In the genomic region with DNA sequence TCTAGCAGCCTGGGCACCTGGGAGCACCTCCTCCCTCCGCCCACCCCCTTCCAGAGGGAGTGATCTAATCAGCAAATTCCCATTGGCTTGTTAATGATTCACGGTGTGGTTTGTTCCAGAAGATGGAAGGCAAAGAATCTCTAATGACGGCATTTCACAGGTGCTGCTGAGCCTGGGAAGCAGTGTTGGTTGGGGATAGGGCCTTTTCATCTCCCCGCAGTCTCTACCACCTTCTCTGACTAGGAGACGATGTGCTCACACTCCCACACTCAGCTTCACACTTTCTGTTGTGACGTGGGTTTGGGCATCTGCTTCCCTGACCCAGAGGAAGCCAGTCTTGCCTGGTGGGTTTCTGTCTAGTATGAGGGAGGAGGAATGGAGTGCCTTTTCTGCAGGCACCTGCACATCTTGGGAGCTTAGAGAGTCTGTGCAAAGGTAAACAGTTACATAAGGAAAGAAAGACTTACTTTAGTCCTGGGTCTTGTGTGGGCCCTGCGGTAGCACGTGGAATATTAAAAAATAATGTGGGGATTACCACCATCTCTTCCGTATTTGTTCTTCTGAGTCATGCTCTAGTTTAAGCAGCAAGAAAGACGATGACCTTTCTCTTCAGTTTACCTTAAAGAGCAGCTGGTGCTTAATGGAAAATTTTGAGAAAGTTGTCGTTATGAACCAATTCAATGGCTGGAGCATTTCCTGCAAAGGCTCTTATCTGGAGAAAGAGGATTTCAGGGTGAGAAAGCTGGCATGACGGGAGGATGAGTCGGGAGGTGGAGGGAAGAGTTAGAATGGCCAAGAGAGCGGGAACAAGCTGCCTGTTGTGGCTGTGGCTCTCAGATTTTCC, we compare ENCODE assay signal across 14 cellular contexts.
DNase-seq lines count a peak whose midpoint lies in the region; ATAC-seq, FAIRE-seq and TF ChIP-seq lines count a peak whose summit lies in the region.
"Had no signal": no experiment of that assay in that cellular context is flagged by ENCODE, and none has a peak within 500 bp of the region (broad histone marks: within the 10 kb centered on the region; RNA-seq: fewer than 3 reads in every experiment).

No MANE protein-coding gene starts in this region.

- H3K18ac ChIP-seq in mesenchymal stem cell (ENCODE audit: low read depth in 1 of 2, low read length in 2 of 2), result peak overlapping the region; percentile 40 to 83

- ATAC-seq in naive thymus-derived CD4-positive, alpha-beta T cell, result no peak
- ATAC-seq: activated T-cell treated with anti-CD3 and anti-CD28 coated beads, Interleukin-2, amount 50 U/mL, for 4 hours had no signal

- peak overlapping the region in 10 of 11 experiments; percentile 15 to 92 (median 64); a peak in 19 of 22 replicates for H3K4me2 ChIP-seq in BLaER1 treated with 17β-estradiol and CSF1 and Interleukin-3, amounts not matched to agents 10 nM and 100 nM
- no peak overlapping the region for H3K4me2 ChIP-seq in mesenchymal stem cell (ENCODE audit: low read length, poor library complexity, severe bottlenecking)

- intact Hi-C loops in ascending aorta (cut with DNase I), result no loop called here
- intact Hi-C loops in naive thymus-derived CD4-positive, alpha-beta T cell (cut with micrococcal nuclease), result no loop called here

- peak overlapping the region; percentile 2 for H2BK120ac ChIP-seq in mesenchymal stem cell (ENCODE audit: low read depth, low read length)

- no peak for TF ChIP-seq CTCF in ascending aorta (IDR thresholded peaks at IDR 0.05)

- no peaks in the 10 kb centered on the region for H3K9me3 ChIP-seq in BLaER1 treated with 17β-estradiol and CSF1 and Interleukin-3, amounts not matched to agents 10 nM and 100 nM (replicated peaks in 1 of 11)
- no peaks in the 10 kb centered on the region for H3K9me3 ChIP-seq in ascending aorta
- H3K9me3 ChIP-seq in mesenchymal stem cell (ENCODE audit: control insufficient read depth, low read length), result no peaks in the 10 kb centered on the region
- no peaks in the 10 kb centered on the region for H3K9me3 ChIP-seq in naive thymus-derived CD4-positive, alpha-beta T cell (ENCODE audit: control insufficient read depth in 2 of 3, low read length in 3 of 3)
- H3K9me3 ChIP-seq: Peyer's patch had no signal

- no peak overlapping the region for H3K27ac ChIP-seq in BLaER1 treated with 17β-estradiol and CSF1 and Interleukin-3, amounts not matched to agents 10 nM and 100 nM
- H3K27ac ChIP-seq in ascending aorta (peak overlapping the region; percentile 55 to 59), mesenchymal stem cell (ENCODE audit: low read length, poor library complexity, severe bottlenecking) (peak overlapping the region; percentile 94)
- H3K27ac ChIP-seq in naive thymus-derived CD4-positive, alpha-beta T cell (ENCODE audit: low read depth, low read length), result no peak overlapping the region
- H3K27ac ChIP-seq: brain microvascular endothelial cell, Peyer's patch had no signal

- DNase-seq in HTR-8/SVneo (ENCODE audit: insufficient read length, low spot score), result no peak
- no peak for DNase-seq in ascending aorta (ENCODE audit: low spot score in 2 of 2)
- peak; percentile 69 for DNase-seq in mesenchymal stem cell
- DNase-seq in NCI-H2171 treated with DMSO at 0.1 percent for 48 hours (lab: John Stamatoyannopoulos, UW), result no peak
- DNase-seq in naive thymus-derived CD4-positive, alpha-beta T cell, result no peak
- no peak for DNase-seq in stimulated activated CD4-positive, alpha-beta T cell treated with anti-CD3 and anti-CD28 coated beads, Interleukin-2, amount 100 ng/mL, for 24 hours
- no peak for DNase-seq in hepatic stellate cell (ENCODE audit: low spot score)
- DNase-seq: activated T-cell treated with anti-CD3 and anti-CD28 coated beads, Interleukin-2, amount 50 U/mL, for 4 hours; brain microvascular endothelial cell; CD8-positive, alpha-beta memory T cell; NCI-H187; nucleus accumbens; Peyer's patch had no signal

- H3K9me3 Mint-ChIP-seq in naive thymus-derived CD4-positive, alpha-beta T cell, result no peaks in the 10 kb centered on the region
- H3K9me3 Mint-ChIP-seq: activated T-cell treated with anti-CD3 and anti-CD28 coated beads, Interleukin-2, amount 50 U/mL, for 4 hours had no signal

- peak overlapping the region; percentile 9 for H4K91ac ChIP-seq in mesenchymal stem cell (ENCODE audit: low read length)

- H3K4ac ChIP-seq in mesenchymal stem cell (ENCODE audit: low read depth in 1 of 2, low read length in 2 of 2), result peak overlapping the region in 1 of 2 experiments; percentile 29

- H3K4me1 Mint-ChIP-seq in naive thymus-derived CD4-positive, alpha-beta T cell, result peaks cover 0 to 2% (median 0%) of the 10 kb centered on the region in 7 donors
- H3K4me1 Mint-ChIP-seq: CD8-positive, alpha-beta memory T cell had no signal

- peak overlapping the region; percentile 59 for H2AK5ac ChIP-seq in mesenchymal stem cell (ENCODE audit: low read length, severe bottlenecking)

- H3K79me1 ChIP-seq in mesenchymal stem cell (replicated peaks; ENCODE audit: low read length, poor library complexity, severe bottlenecking), result no peaks in the 10 kb centered on the region

- H3K14ac ChIP-seq in mesenchymal stem cell (ENCODE audit: low read length in 2 of 2), result no peak overlapping the region

- no peaks in the 10 kb centered on the region for H3K36me3 ChIP-seq in BLaER1 treated with 17β-estradiol and CSF1 and Interleukin-3, amounts not matched to agents 10 nM and 100 nM
- no peaks in the 10 kb centered on the region for H3K36me3 ChIP-seq in ascending aorta
- no peaks in the 10 kb centered on the region for H3K36me3 ChIP-seq in mesenchymal stem cell (ENCODE audit: control insufficient read depth in 1 of 2, insufficient read depth in 2 of 2, low read depth in 1 of 2, low read length in 2 of 2)
- no peaks in the 10 kb centered on the region for H3K36me3 ChIP-seq in naive thymus-derived CD4-positive, alpha-beta T cell (ENCODE audit: control insufficient read depth in 2 of 3, insufficient read depth in 3 of 3, low read length in 3 of 3)
- H3K36me3 ChIP-seq: brain microvascular endothelial cell, Peyer's patch had no signal

- peak overlapping the region; percentile 44 for H2BK15ac ChIP-seq in mesenchymal stem cell (ENCODE audit: low read depth, poor library complexity, severe bottlenecking)

- H4K20me1 ChIP-seq in BLaER1 treated with 17β-estradiol and CSF1 and Interleukin-3, amounts not matched to agents 10 nM and 100 nM, result no peaks in the 10 kb centered on the region

- no peak overlapping the region for H3K4me3 Mint-ChIP-seq in naive thymus-derived CD4-positive, alpha-beta T cell
- H3K4me3 Mint-ChIP-seq: activated T-cell treated with anti-CD3 and anti-CD28 coated beads, Interleukin-2, amount 50 U/mL, for 4 hours; CD8-positive, alpha-beta memory T cell had no signal

- 0 out of 22 replicates have a peak, but pooled peaks cover 0 to 4% (median 0%) of the 10 kb centered on the region in 11 experiments for H3K27me3 ChIP-seq in BLaER1 treated with 17β-estradiol and CSF1 and Interleukin-3, amounts not matched to agents 10 nM and 100 nM
- H3K27me3 ChIP-seq in ascending aorta, result no peaks in the 10 kb centered on the region
- H3K27me3 ChIP-seq in mesenchymal stem cell (ENCODE audit: control insufficient read depth in 1 of 2, insufficient read depth in 1 of 2, low read length in 2 of 2), result peaks cover 0 to 35% of the 10 kb centered on the region in 2 experiments
- no peaks in the 10 kb centered on the region for H3K27me3 ChIP-seq in naive thymus-derived CD4-positive, alpha-beta T cell (ENCODE audit: control insufficient read depth in 2 of 2, insufficient read depth in 2 of 2, low read length in 2 of 2)
- H3K27me3 ChIP-seq: brain microvascular endothelial cell, Peyer's patch had no signal

- FAIRE-seq in HTR-8/SVneo (lab: Jason Lieb, UNC), result peak; percentile 68

- peak overlapping the region; percentile 80 for H2BK5ac ChIP-seq in mesenchymal stem cell (ENCODE audit: low read depth, low read length, poor library complexity, severe bottlenecking)

- POLR2A ChIA-PET in naive thymus-derived CD4-positive, alpha-beta T cell (lab: Charles Lee), result no interaction called here

- peak overlapping the region in 1 of 9 donors; percentile 3 for H3K27ac Mint-ChIP-seq in naive thymus-derived CD4-positive, alpha-beta T cell
- H3K27ac Mint-ChIP-seq: CD8-positive, alpha-beta memory T cell had no signal

- H3K4me1 ChIP-seq in BLaER1 treated with 17β-estradiol and CSF1 and Interleukin-3, amounts not matched to agents 10 nM and 100 nM, result peaks cover 23 to 57% (median 45%) of the 10 kb centered on the region in 10 experiments
- H3K4me1 ChIP-seq in ascending aorta (peaks cover 0 to 7% of the 10 kb centered on the region in 2 donors), mesenchymal stem cell (ENCODE audit: control insufficient read depth, insufficient read depth, low read depth, low read length) (peaks cover 13% of the 10 kb centered on the region)
- H3K4me1 ChIP-seq in naive thymus-derived CD4-positive, alpha-beta T cell (ENCODE audit: control insufficient read depth in 2 of 2, insufficient read depth in 2 of 2, low read length in 2 of 2), result no peaks in the 10 kb centered on the region
- H3K4me1 ChIP-seq: Peyer's patch had no signal

- WGBS in mesenchymal stem cell, result 35% methylated on average over 10 of the region's 14 CpGs

- H3K36me3 Mint-ChIP-seq in naive thymus-derived CD4-positive, alpha-beta T cell, result no peaks in the 10 kb centered on the region
- H3K36me3 Mint-ChIP-seq: CD8-positive, alpha-beta memory T cell had no signal

- peak overlapping the region in 1 of 11 experiments; percentile 35; a peak in 2 of 22 replicates for H3K9ac ChIP-seq in BLaER1 treated with 17β-estradiol and CSF1 and Interleukin-3, amounts not matched to agents 10 nM and 100 nM
- no peak overlapping the region for H3K9ac ChIP-seq in mesenchymal stem cell (ENCODE audit: low read length)

- H2AFZ ChIP-seq in mesenchymal stem cell (ENCODE audit: low read depth, low read length), result no peak overlapping the region

- CTCF ChIA-PET in naive thymus-derived CD4-positive, alpha-beta T cell (lab: Charles Lee), result no interaction called here

- H3K4me3 ChIP-seq in BLaER1 treated with 17β-estradiol and CSF1 and Interleukin-3, amounts not matched to agents 10 nM and 100 nM, result no peak overlapping the region
- H3K4me3 ChIP-seq in ascending aorta (peak overlapping the region; percentile 7 to 44), mesenchymal stem cell (ENCODE audit: insufficient read depth in 1 of 2, low read depth in 1 of 2, low read length in 2 of 2) (no peak overlapping the region)
- H3K4me3 ChIP-seq in naive thymus-derived CD4-positive, alpha-beta T cell (ENCODE audit: low read length), result no peak overlapping the region
- H3K4me3 ChIP-seq: Peyer's patch had no signal

- peaks cover 4 to 14% (median 6%) of the 10 kb centered on the region in 5 donors for H3K27me3 Mint-ChIP-seq in naive thymus-derived CD4-positive, alpha-beta T cell

- H2BK12ac ChIP-seq in mesenchymal stem cell (ENCODE audit: low read length in 2 of 2), result peak overlapping the region; percentile 42 to 75

- peak overlapping the region; percentile 27 for H4K8ac ChIP-seq in mesenchymal stem cell (ENCODE audit: low read length)

- H3K23ac ChIP-seq in mesenchymal stem cell (ENCODE audit: low read length in 2 of 2), result no peak overlapping the region

Comparison
In these comparisons a context has a peak if more than half of its experiments do, and no peak if none do; other contexts are left out.
1. H3K27ac ChIP-seq: peak in ascending aorta (2 of 2) and mesenchymal stem cell (single experiment); none in BLaER1 treated with 17β-estradiol and CSF1 and Interleukin-3, amounts not matched to agents 10 nM and 100 nM (0 of 11) and naive thymus-derived CD4-positive, alpha-beta T cell (single experiment).
2. H3K4me3 ChIP-seq: peak in ascending aorta (2 of 2); none in BLaER1 treated with 17β-estradiol and CSF1 and Interleukin-3, amounts not matched to agents 10 nM and 100 nM (0 of 10), mesenchymal stem cell (0 of 2) and naive thymus-derived CD4-positive, alpha-beta T cell (single experiment).